29 cellular contexts compared by ENCODE assay signal in the genomic region with DNA sequence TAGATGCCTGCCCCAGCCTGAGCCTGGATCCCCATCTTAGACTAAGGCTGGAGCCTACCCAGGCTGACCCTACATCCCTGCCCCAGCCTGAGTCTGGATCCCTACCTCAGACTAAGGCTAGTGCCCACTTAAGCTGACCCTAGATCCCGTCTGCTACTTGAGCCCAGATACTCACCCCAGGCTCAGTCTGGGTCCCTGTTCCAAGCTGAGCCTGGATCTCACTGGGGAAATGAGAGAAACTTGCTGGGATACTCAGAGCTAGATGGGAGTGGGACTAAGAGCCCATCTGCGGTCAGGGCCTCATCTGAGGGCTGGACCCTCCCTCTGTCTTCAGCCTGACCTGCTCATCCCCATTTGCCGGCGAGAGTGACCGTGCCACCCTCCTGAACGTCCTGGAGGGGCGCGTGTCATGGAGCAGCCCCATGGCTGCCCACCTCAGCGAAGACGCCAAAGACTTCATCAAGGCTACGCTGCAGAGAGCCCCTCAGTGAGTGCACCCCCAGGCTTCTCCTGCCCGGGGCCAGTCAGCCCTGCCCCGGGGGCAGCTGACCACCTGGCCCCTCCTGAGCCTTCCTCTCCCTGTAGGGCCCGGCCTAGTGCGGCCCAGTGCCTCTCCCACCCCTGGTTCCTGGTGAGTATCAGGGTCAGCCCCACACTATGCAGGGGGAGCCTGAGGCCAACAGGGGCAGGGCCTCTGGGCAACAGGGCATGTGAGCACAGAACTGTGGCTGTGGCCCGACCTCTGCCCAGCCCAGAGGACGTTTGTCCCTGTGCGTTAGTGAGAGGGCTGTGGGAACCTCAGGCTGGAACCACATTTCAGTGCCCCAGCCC. TPM values are rescaled to one million over a fixed set of nuclear protein-coding genes. Genes with fewer than 3 reads are reported as not detected.
DNase-seq lines count a peak whose midpoint lies in the region; ATAC-seq and TF ChIP-seq lines count a peak whose summit lies in the region.
"Had no signal": no experiment of that assay in that cellular context is flagged by ENCODE, and none has a peak within 500 bp of the region (broad histone marks: within the 10 kb centered on the region; RNA-seq: fewer than 3 reads in every experiment).

No MANE protein-coding gene starts in this region.

- H3K9me3 ChIP-seq in HEK293 (ENCODE audit: control insufficient read depth, insufficient read depth, low read depth, low read length) (no peaks in the 10 kb centered on the region), left lung (no peaks in the 10 kb centered on the region), upper lobe of right lung (no peaks in the 10 kb centered on the region)
- H3K9me3 ChIP-seq: ascending aorta, ovary, right lobe of liver, stomach, tibial nerve had no signal

- no peak overlapping the region for H3K4me3 ChIP-seq in HEK293 (ENCODE audit: low read depth, low read length)
- H3K4me3 ChIP-seq in left lung, result no peak overlapping the region
- H3K4me3 ChIP-seq in upper lobe of right lung, result no peak overlapping the region
- H3K4me3 ChIP-seq: ascending aorta, dorsolateral prefrontal cortex, GM23338, ovary, right lobe of liver, stomach, tibial nerve had no signal

- H3K27ac ChIP-seq in HEK293 (ENCODE audit: extremely low read depth, low read depth, low read length), result no peak overlapping the region
- H3K27ac ChIP-seq in left lung, result no peak overlapping the region
- no peak overlapping the region for H3K27ac ChIP-seq in upper lobe of right lung
- H3K27ac ChIP-seq: ascending aorta, dorsolateral prefrontal cortex, ovary, right lobe of liver, stomach, tibial nerve had no signal

- DNase-seq in glutamatergic neuron (peak; percentile 28), left lung (peak; percentile 27 to 65), upper lobe of right lung (peak; percentile 63), T1000 (lab: John Stamatoyannopoulos, UW) (no peak), NCI-H2107 (lab: John Stamatoyannopoulos, UW) (no peak)
- DNase-seq in activated T-helper 1 cell treated with anti-CD3 and anti-CD28 coated beads, Interleukin-12 subunit alpha, Interleukin-12 subunit beta, Interleukin-2, Interleukin-4 antibody, amounts not matched to agents 30 ng/mL and 10 ng/mL and 1 ng/mL, durations not matched to agents 14 hours and 24 hours and 36 hours (ENCODE audit: low spot score), result no peak
- DNase-seq: activated CD4-positive, alpha-beta T cell treated with anti-CD3 and anti-CD28 coated beads, Interleukin-2, amount 10 ng/mL, durations not matched to agents 24 days and 14 days; activated CD8-positive, alpha-beta memory T cell treated with anti-CD3 and anti-CD28 coated beads, Interleukin-2, amount 10 ng/mL, durations not matched to agents 7 days and 5 days; DMS153; NCI-H187 treated with DMSO at 0.1 percent for 48 hours; NCI-H2227 treated with DMSO at 0.1 percent for 48 hours; NCI-H69; stomach; T-helper 2 cell had no signal

- H3K36me3 Mint-ChIP-seq in glutamatergic neuron (ENCODE audit: unreplicated experiment), result no peaks in the 10 kb centered on the region
- no peaks in the 10 kb centered on the region for H3K36me3 Mint-ChIP-seq in activated T-helper 1 cell treated with anti-CD3 and anti-CD28 coated beads, Interleukin-12 subunit alpha, Interleukin-12 subunit beta, Interleukin-2, Interleukin-4 antibody, amounts not matched to agents 30 ng/mL and 10 ng/mL and 1 ng/mL, durations not matched to agents 14 hours and 24 hours and 36 hours (ENCODE audit: low read depth)
- H3K36me3 Mint-ChIP-seq: activated CD8-positive, alpha-beta memory T cell treated with anti-CD3 and anti-CD28 coated beads, Interleukin-2, amount 10 ng/mL, durations not matched to agents 7 days and 5 days; activated naive CD4-positive, alpha-beta T cell treated with anti-CD3 and anti-CD28 coated beads, Interleukin-2, amount 50 U/mL, for 24 hours; CD8-positive, alpha-beta T cell; mesothelial cell of epicardium; naive thymus-derived CD8-positive, alpha-beta T cell had no signal

- no peak for ATAC-seq in left lung
- ATAC-seq in upper lobe of right lung, result no peak
- ATAC-seq: activated CD8-positive, alpha-beta memory T cell treated with anti-CD3 and anti-CD28 coated beads, Interleukin-2, amount 10 ng/mL, durations not matched to agents 7 days and 5 days; CD8-positive, alpha-beta T cell; GM23338; naive thymus-derived CD8-positive, alpha-beta T cell; SK-N-SH treated with all-trans-retinoic acid at 6 μM for 48 hours had no signal

- H3K4me1 ChIP-seq in HEK293 (ENCODE audit: control insufficient read depth, insufficient read depth, low read length), result no peaks in the 10 kb centered on the region
- no peaks in the 10 kb centered on the region for H3K4me1 ChIP-seq in left lung
- H3K4me1 ChIP-seq in upper lobe of right lung, result no peaks in the 10 kb centered on the region
- H3K4me1 ChIP-seq: right lobe of liver had no signal

- H3K27me3 Mint-ChIP-seq in glutamatergic neuron (ENCODE audit: unreplicated experiment), result no peaks in the 10 kb centered on the region
- no peaks in the 10 kb centered on the region for H3K27me3 Mint-ChIP-seq in activated T-helper 1 cell treated with anti-CD3 and anti-CD28 coated beads, Interleukin-12 subunit alpha, Interleukin-12 subunit beta, Interleukin-2, Interleukin-4 antibody, amounts not matched to agents 30 ng/mL and 10 ng/mL and 1 ng/mL, durations not matched to agents 14 hours and 24 hours and 36 hours (ENCODE audit: insufficient read depth)
- H3K27me3 Mint-ChIP-seq: activated CD4-positive, alpha-beta T cell treated with anti-CD3 and anti-CD28 coated beads, Interleukin-2, amount 10 ng/mL, durations not matched to agents 24 days and 14 days; activated CD8-positive, alpha-beta memory T cell treated with anti-CD3 and anti-CD28 coated beads, Interleukin-2, amount 10 ng/mL, durations not matched to agents 7 days and 5 days; activated naive CD4-positive, alpha-beta T cell treated with anti-CD3 and anti-CD28 coated beads, Interleukin-2, amount 50 U/mL, for 24 hours; central memory CD8-positive, alpha-beta T cell; naive thymus-derived CD8-positive, alpha-beta T cell had no signal

- peaks cover 2% of the 10 kb centered on the region for H3K9me3 Mint-ChIP-seq in glutamatergic neuron (ENCODE audit: unreplicated experiment)
- H3K9me3 Mint-ChIP-seq in activated T-helper 1 cell treated with anti-CD3 and anti-CD28 coated beads, Interleukin-12 subunit alpha, Interleukin-12 subunit beta, Interleukin-2, Interleukin-4 antibody, amounts not matched to agents 30 ng/mL and 10 ng/mL and 1 ng/mL, durations not matched to agents 14 hours and 24 hours and 36 hours, result no peaks in the 10 kb centered on the region
- H3K9me3 Mint-ChIP-seq: activated CD4-positive, alpha-beta T cell treated with anti-CD3 and anti-CD28 coated beads, Interleukin-2, amount 10 ng/mL, durations not matched to agents 24 days and 14 days; activated naive CD4-positive, alpha-beta T cell treated with anti-CD3 and anti-CD28 coated beads, Interleukin-2, amount 50 U/mL, for 24 hours; CD8-positive, alpha-beta T cell; central memory CD8-positive, alpha-beta T cell; GM23338; mesothelial cell of epicardium; naive thymus-derived CD8-positive, alpha-beta T cell had no signal

- intact Hi-C loops in left lung (cut with DNase I) (no loop called here), upper lobe of right lung (cut with DNase I) (no loop called here)
- intact Hi-C loops in activated T-helper 1 cell treated with anti-CD3 and anti-CD28 coated beads, Interleukin-12 subunit alpha, Interleukin-12 subunit beta, Interleukin-2, Interleukin-4 antibody, amounts not matched to agents 30 ng/mL and 10 ng/mL and 1 ng/mL, durations not matched to agents 14 hours and 24 hours and 36 hours (cut with micrococcal nuclease), result no loop called here

- H3K27me3 ChIP-seq in left lung (peaks cover 0 to 20% of the 10 kb centered on the region in 2 donors), upper lobe of right lung (no peaks in the 10 kb centered on the region)
- H3K27me3 ChIP-seq: ascending aorta, dorsolateral prefrontal cortex, ovary, right lobe of liver had no signal

- TF ChIP-seq CTCF in HEK293 (tag by site-specific recombination; IDR thresholded peaks at IDR 0.05), result no peak
- peak; percentile 43 for TF ChIP-seq CTCF in glutamatergic neuron (IDR thresholded peaks at IDR 0.05; ENCODE audit: partially characterized antibody, unreplicated experiment)
- no peak for TF ChIP-seq CTCF in left lung (IDR thresholded peaks at IDR 0.05)
- no peak for TF ChIP-seq CTCF in upper lobe of right lung (IDR thresholded peaks at IDR 0.05)

- no peaks in the 10 kb centered on the region for H3K4me1 Mint-ChIP-seq in glutamatergic neuron (ENCODE audit: low read depth, unreplicated experiment)
- H3K4me1 Mint-ChIP-seq in activated T-helper 1 cell treated with anti-CD3 and anti-CD28 coated beads, Interleukin-12 subunit alpha, Interleukin-12 subunit beta, Interleukin-2, Interleukin-4 antibody, amounts not matched to agents 30 ng/mL and 10 ng/mL and 1 ng/mL, durations not matched to agents 14 hours and 24 hours and 36 hours (ENCODE audit: low read depth), result no peaks in the 10 kb centered on the region
- H3K4me1 Mint-ChIP-seq: activated CD4-positive, alpha-beta T cell treated with anti-CD3 and anti-CD28 coated beads, Interleukin-2, amount 10 ng/mL, durations not matched to agents 24 days and 14 days; activated naive CD4-positive, alpha-beta T cell treated with anti-CD3 and anti-CD28 coated beads, Interleukin-2, amount 50 U/mL, for 24 hours; central memory CD8-positive, alpha-beta T cell; naive thymus-derived CD8-positive, alpha-beta T cell had no signal

- POLR2A ChIA-PET in HEK293 (lab: Yijun Ruan, JAX), result no interaction called here

- no peak overlapping the region for H3K4me3 Mint-ChIP-seq in glutamatergic neuron (ENCODE audit: unreplicated experiment)
- H3K4me3 Mint-ChIP-seq in activated T-helper 1 cell treated with anti-CD3 and anti-CD28 coated beads, Interleukin-12 subunit alpha, Interleukin-12 subunit beta, Interleukin-2, Interleukin-4 antibody, amounts not matched to agents 30 ng/mL and 10 ng/mL and 1 ng/mL, durations not matched to agents 14 hours and 24 hours and 36 hours, result no peak overlapping the region
- H3K4me3 Mint-ChIP-seq: activated CD4-positive, alpha-beta T cell treated with anti-CD3 and anti-CD28 coated beads, Interleukin-2, amount 10 ng/mL, durations not matched to agents 24 days and 14 days; activated CD8-positive, alpha-beta memory T cell treated with anti-CD3 and anti-CD28 coated beads, Interleukin-2, amount 10 ng/mL, durations not matched to agents 7 days and 5 days; activated naive CD4-positive, alpha-beta T cell treated with anti-CD3 and anti-CD28 coated beads, Interleukin-2, amount 50 U/mL, for 24 hours; CD8-positive, alpha-beta T cell; central memory CD8-positive, alpha-beta T cell; GM23338; mesothelial cell of epicardium; naive thymus-derived CD8-positive, alpha-beta T cell had no signal

- CTCF ChIA-PET in HEK293 (lab: Yijun Ruan, JAX), result interaction anchor here (0.6 kb wide), 2 partner anchors 14 to 30 kb away, joined by 3 read pairs; no protein-coding TSS in a partner anchor

- no peak overlapping the region for H3K27ac Mint-ChIP-seq in glutamatergic neuron (ENCODE audit: unreplicated experiment)
- no peak overlapping the region for H3K27ac Mint-ChIP-seq in activated T-helper 1 cell treated with anti-CD3 and anti-CD28 coated beads, Interleukin-12 subunit alpha, Interleukin-12 subunit beta, Interleukin-2, Interleukin-4 antibody, amounts not matched to agents 30 ng/mL and 10 ng/mL and 1 ng/mL, durations not matched to agents 14 hours and 24 hours and 36 hours
- H3K27ac Mint-ChIP-seq: activated CD4-positive, alpha-beta T cell treated with anti-CD3 and anti-CD28 coated beads, Interleukin-2, amount 10 ng/mL, durations not matched to agents 24 days and 14 days; activated CD8-positive, alpha-beta memory T cell treated with anti-CD3 and anti-CD28 coated beads, Interleukin-2, amount 10 ng/mL, durations not matched to agents 7 days and 5 days; activated naive CD4-positive, alpha-beta T cell treated with anti-CD3 and anti-CD28 coated beads, Interleukin-2, amount 50 U/mL, for 24 hours; CD8-positive, alpha-beta T cell; GM23338; mesothelial cell of epicardium had no signal

- H3K36me3 ChIP-seq in HEK293 (ENCODE audit: control insufficient read depth in 2 of 2, insufficient read depth in 1 of 2, low read length in 2 of 2), result no peaks in the 10 kb centered on the region
- no peaks in the 10 kb centered on the region for H3K36me3 ChIP-seq in left lung
- no peaks in the 10 kb centered on the region for H3K36me3 ChIP-seq in upper lobe of right lung
- H3K36me3 ChIP-seq: ascending aorta, ovary, right lobe of liver, stomach, tibial nerve had no signal

RNA-seq across cellular contexts. Expression of a gene that starts 36.8 kb away (rescaled TPM):
- total RNA-seq in glutamatergic neuron (ENCODE audit: unreplicated experiment), result 41.0 TPM
- 10 to 100 TPM; 21.5 to 27.1 TPM for total RNA-seq in left lung
- total RNA-seq in upper lobe of right lung, result 22.8 TPM
- total RNA-seq in activated T-helper 1 cell treated with anti-CD3 and anti-CD28 coated beads, Interleukin-12 subunit alpha, Interleukin-12 subunit beta, Interleukin-2, Interleukin-4 antibody, amounts not matched to agents 30 ng/mL and 10 ng/mL and 1 ng/mL, durations not matched to agents 14 hours and 24 hours and 36 hours, result 60.7 and 63.2 TPM in 2 replicates

RNA-seq across cellular contexts. Expression of a gene that starts 46.8 kb away (rescaled TPM):
- total RNA-seq in glutamatergic neuron (ENCODE audit: unreplicated experiment) (not detected), left lung (1 to 10 TPM; 1.3 to 2.9 TPM), upper lobe of right lung (2.6 TPM)
- total RNA-seq in activated T-helper 1 cell treated with anti-CD3 and anti-CD28 coated beads, Interleukin-12 subunit alpha, Interleukin-12 subunit beta, Interleukin-2, Interleukin-4 antibody, amounts not matched to agents 30 ng/mL and 10 ng/mL and 1 ng/mL, durations not matched to agents 14 hours and 24 hours and 36 hours, result 1.4 and 1.7 TPM in 2 replicates
- total RNA-seq: ascending aorta, G401, right lobe of liver, RPMI7951 had no signal

Comparison
In these comparisons a context has a peak if more than half of its experiments do, and no peak if none do; other contexts are left out.
1. DNase-seq: peak in glutamatergic neuron (single experiment), left lung (2 of 2) and upper lobe of right lung (single experiment); none in activated T-helper 1 cell treated with anti-CD3 and anti-CD28 coated beads, Interleukin-12 subunit alpha, Interleukin-12 subunit beta, Interleukin-2, Interleukin-4 antibody, amounts not matched to agents 30 ng/mL and 10 ng/mL and 1 ng/mL, durations not matched to agents 14 hours and 24 hours and 36 hours (single experiment), T1000 (single experiment) and NCI-H2107 (single experiment).